Comparison of ENCODE assay signal across 8 cellular contexts in the genomic region with DNA sequence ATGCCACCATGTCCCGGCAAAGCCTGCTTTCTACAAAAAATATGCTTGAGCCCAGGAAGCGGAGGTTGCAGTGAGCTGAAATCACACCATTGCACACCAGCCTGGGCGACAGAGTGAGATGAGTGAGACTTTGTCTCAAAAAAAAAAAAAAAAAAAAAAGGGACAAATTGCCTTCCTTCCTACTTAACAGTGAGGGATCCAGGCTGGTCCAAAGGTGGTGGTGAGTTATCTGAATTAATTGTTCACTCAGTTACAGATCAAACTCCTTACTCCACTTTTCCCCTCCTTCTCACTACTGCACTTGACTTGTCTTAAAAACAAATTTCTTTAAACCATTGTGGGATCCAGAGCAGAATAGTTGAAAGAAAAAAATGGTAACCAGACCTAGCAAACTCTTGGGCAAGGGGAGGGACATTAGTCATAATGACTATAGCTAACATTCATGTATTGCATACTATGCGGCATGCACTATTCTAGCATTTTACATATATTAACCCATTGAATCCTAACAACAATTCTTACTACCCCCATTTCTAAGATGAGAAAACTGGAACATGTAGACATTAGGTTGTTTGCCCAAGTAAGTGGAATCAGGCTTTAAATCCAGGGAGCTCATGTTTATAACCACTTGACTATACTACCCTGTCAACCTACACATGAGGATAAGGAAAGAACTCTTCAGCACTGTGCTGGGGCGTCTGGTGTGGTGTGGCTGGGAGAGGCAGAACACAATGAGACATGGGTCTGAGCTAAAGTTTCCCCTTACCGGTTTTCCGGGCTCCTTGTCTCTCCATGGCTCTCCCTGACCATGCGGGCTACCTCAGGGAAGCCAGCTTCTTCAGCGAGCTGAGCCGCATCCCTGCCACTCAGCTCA. TPM values are rescaled to one million over a fixed set of nuclear protein-coding genes. Genes with fewer than 3 reads are reported as not detected.
DNase-seq lines count a peak whose midpoint lies in the region; ATAC-seq and TF ChIP-seq lines count a peak whose summit lies in the region.

No MANE protein-coding gene starts in this region.

- H3K79me2 ChIP-seq in SK-N-SH (ENCODE audit: insufficient read depth), result peaks cover 81% of the 10 kb centered on the region

- WGBS in SK-N-SH (ENCODE audit: low lambda C conversion rate), result 68% methylated on average over 5 of the region's 10 CpGs
- 51 to 54% methylated on average over 10 of the region's 10 CpGs for WGBS in lower leg skin, 2 donors

- H3K27ac Mint-ChIP-seq in activated T-helper 1 cell treated with anti-CD3 and anti-CD28 coated beads, Interleukin-12 subunit alpha, Interleukin-12 subunit beta, Interleukin-2, Interleukin-4 antibody, amounts not matched to agents 30 ng/mL and 10 ng/mL and 1 ng/mL, durations not matched to agents 14 hours and 24 hours and 36 hours, result peak overlapping the region; percentile 90

- intact Hi-C loops in activated T-helper 1 cell treated with anti-CD3 and anti-CD28 coated beads, Interleukin-12 subunit alpha, Interleukin-12 subunit beta, Interleukin-2, Interleukin-4 antibody, amounts not matched to agents 30 ng/mL and 10 ng/mL and 1 ng/mL, durations not matched to agents 14 hours and 24 hours and 36 hours (cut with micrococcal nuclease), result loop anchor here (10.0 kb wide), 2 partner anchors 1311 to 1541 kb away; a partner anchor contains a TSS
- intact Hi-C loops in lower leg skin (cut with DNase I; ENCODE audit: low total_unique reads), result no loop called here

- H3K4me1 ChIP-seq in SK-N-SH (ENCODE audit: control insufficient read depth in 1 of 2, insufficient read depth in 2 of 2, low read depth in 1 of 2, low read length in 1 of 2) (peaks cover 25 to 34% of the 10 kb centered on the region in 2 experiments; a peak in 3 of 4 replicates), iPS-18a (ENCODE audit: control insufficient read depth, low read depth, low read length) (peaks cover 6% of the 10 kb centered on the region), subcutaneous abdominal adipose tissue (ENCODE audit: control insufficient read depth in 5 of 5, insufficient read depth in 5 of 5, low read length in 5 of 5) (peaks cover 20 to 74% (median 60%) of the 10 kb centered on the region in 5 donors)

- H4K20me1 ChIP-seq in SK-N-SH (ENCODE audit: insufficient read depth), result peaks cover 8% of the 10 kb centered on the region; the same call in 1 of the 2 replicates

- H3F3A ChIP-seq in SK-N-SH (replicated peaks; ENCODE audit: insufficient read depth), result peaks cover 27% of the 10 kb centered on the region

- H3K27me3 ChIP-seq in SK-N-SH (ENCODE audit: insufficient read depth) (no peaks in the 10 kb centered on the region), iPS-18a (ENCODE audit: control insufficient read depth, insufficient read depth, low read length) (no peaks in the 10 kb centered on the region), subcutaneous abdominal adipose tissue (ENCODE audit: control insufficient read depth in 5 of 5, insufficient read depth in 4 of 5, low read length in 5 of 5) (no peaks in the 10 kb centered on the region)

- peak overlapping the region; percentile 86 to 89 for H3K4me3 ChIP-seq in SK-N-SH (ENCODE audit: low read depth in 2 of 2, low read length in 1 of 2)
- peak overlapping the region; percentile 84 for H3K4me3 ChIP-seq in iPS-18a (ENCODE audit: low read length)
- peak overlapping the region; percentile 39 to 96 (median 92) for H3K4me3 ChIP-seq in subcutaneous abdominal adipose tissue (ENCODE audit: low read depth in 1 of 5, low read length in 5 of 5)
- H3K4me3 ChIP-seq in lower leg skin (ENCODE audit: low read depth, poor library complexity, severe bottlenecking), result no peak overlapping the region

- H3K27ac ChIP-seq in SK-N-SH (ENCODE audit: low read depth in 2 of 2, low read length in 1 of 2) (peak overlapping the region; percentile 87 to 92), iPS-18a (ENCODE audit: low read length) (no peak overlapping the region), subcutaneous abdominal adipose tissue (ENCODE audit: low read depth, low read length) (peak overlapping the region; percentile 97)

- H3K36me3 Mint-ChIP-seq in activated T-helper 1 cell treated with anti-CD3 and anti-CD28 coated beads, Interleukin-12 subunit alpha, Interleukin-12 subunit beta, Interleukin-2, Interleukin-4 antibody, amounts not matched to agents 30 ng/mL and 10 ng/mL and 1 ng/mL, durations not matched to agents 14 hours and 24 hours and 36 hours (ENCODE audit: low read depth), result peaks cover 59% of the 10 kb centered on the region

- no peak for ATAC-seq in SK-N-SH treated with all-trans-retinoic acid at 6 μM for 48 hours
- no peak for ATAC-seq in HG02870 (IDR thresholded peaks at IDR 0.05; ENCODE audit: unreplicated experiment)

- no peak for TF ChIP-seq EP300 in SK-N-SH (IDR thresholded peaks at IDR 0.05; ENCODE audit: borderline replicate concordance in 1 of 2, low read depth in 1 of 2, low read length in 1 of 2)

- peaks cover 84% of the 10 kb centered on the region for H3K4me1 Mint-ChIP-seq in activated T-helper 1 cell treated with anti-CD3 and anti-CD28 coated beads, Interleukin-12 subunit alpha, Interleukin-12 subunit beta, Interleukin-2, Interleukin-4 antibody, amounts not matched to agents 30 ng/mL and 10 ng/mL and 1 ng/mL, durations not matched to agents 14 hours and 24 hours and 36 hours (ENCODE audit: low read depth)

- H3K4me3 Mint-ChIP-seq in activated T-helper 1 cell treated with anti-CD3 and anti-CD28 coated beads, Interleukin-12 subunit alpha, Interleukin-12 subunit beta, Interleukin-2, Interleukin-4 antibody, amounts not matched to agents 30 ng/mL and 10 ng/mL and 1 ng/mL, durations not matched to agents 14 hours and 24 hours and 36 hours, result peak overlapping the region; percentile 98

- TF ChIP-seq CTCF in SK-N-SH (IDR thresholded peaks at IDR 0.05) (no peak), lower leg skin (IDR thresholded peaks at IDR 0.05) (no peak)

- TF ChIP-seq RAD21 in SK-N-SH (IDR thresholded peaks at IDR 0.05; ENCODE audit: low read length), result no peak

- POLR2A ChIA-PET in SK-N-SH (lab: Yijun Ruan, JAX), result interaction anchor here (1.1 to 1.9 kb wide), 2 partner anchors 11 to 25 kb away, joined by 4 to 10 read pairs; a partner anchor contains a TSS

- H3K9me2 ChIP-seq in SK-N-SH, result no peaks in the 10 kb centered on the region

- CTCF ChIA-PET in SK-N-SH (lab: Yijun Ruan, JAX), result interaction anchor here (0.6 to 2.8 kb wide), 9 partner anchors 10 to 167 kb away, joined by 3 to 10 read pairs (median 3); a partner anchor contains a TSS

- H3K27me3 Mint-ChIP-seq in activated T-helper 1 cell treated with anti-CD3 and anti-CD28 coated beads, Interleukin-12 subunit alpha, Interleukin-12 subunit beta, Interleukin-2, Interleukin-4 antibody, amounts not matched to agents 30 ng/mL and 10 ng/mL and 1 ng/mL, durations not matched to agents 14 hours and 24 hours and 36 hours (ENCODE audit: insufficient read depth), result no peaks in the 10 kb centered on the region

- no peak for TF ChIP-seq POLR2A in lower leg skin (IDR thresholded peaks at IDR 0.05)

- H3K36me3 ChIP-seq in SK-N-SH (replicated peaks in 1 of 2; ENCODE audit: control insufficient read depth in 1 of 2, insufficient read depth in 2 of 2, low read length in 1 of 2), result peaks cover 24 to 30% of the 10 kb centered on the region in 2 experiments
- peaks cover 27% of the 10 kb centered on the region for H3K36me3 ChIP-seq in iPS-18a (ENCODE audit: control insufficient read depth, low read depth, low read length)
- peaks cover 4 to 30% (median 20%) of the 10 kb centered on the region in 5 donors for H3K36me3 ChIP-seq in subcutaneous abdominal adipose tissue (ENCODE audit: control insufficient read depth in 5 of 5, insufficient read depth in 5 of 5, low read length in 5 of 5)

- H3K9ac ChIP-seq in SK-N-SH (peak overlapping the region; percentile 77; the same call in 1 of the 2 replicates), iPS-18a (ENCODE audit: low read length) (peak overlapping the region; percentile 92), subcutaneous abdominal adipose tissue (ENCODE audit: low read length in 5 of 5) (peak overlapping the region in 3 of 5 donors; percentile 10 to 96 (median 88))

- no peak overlapping the region for H2AFZ ChIP-seq in SK-N-SH (ENCODE audit: low read depth)

- peak overlapping the region; percentile 97 for H3K4me2 ChIP-seq in SK-N-SH

- H3K9me3 ChIP-seq in SK-N-SH (no peaks in the 10 kb centered on the region), iPS-18a (ENCODE audit: control insufficient read depth, low read depth, low read length) (no peaks in the 10 kb centered on the region), subcutaneous abdominal adipose tissue (ENCODE audit: control insufficient read depth in 5 of 5, low read length in 5 of 5) (no peaks in the 10 kb centered on the region)

- H3K9me3 Mint-ChIP-seq in activated T-helper 1 cell treated with anti-CD3 and anti-CD28 coated beads, Interleukin-12 subunit alpha, Interleukin-12 subunit beta, Interleukin-2, Interleukin-4 antibody, amounts not matched to agents 30 ng/mL and 10 ng/mL and 1 ng/mL, durations not matched to agents 14 hours and 24 hours and 36 hours, result no peaks in the 10 kb centered on the region

- DNase-seq in SK-N-SH, result no peak
- no peak for DNase-seq in activated T-helper 1 cell treated with anti-CD3 and anti-CD28 coated beads, Interleukin-12 subunit alpha, Interleukin-12 subunit beta, Interleukin-2, Interleukin-4 antibody, amounts not matched to agents 30 ng/mL and 10 ng/mL and 1 ng/mL, durations not matched to agents 14 hours and 24 hours and 36 hours (ENCODE audit: low spot score)
- no peak for DNase-seq in lower leg skin (ENCODE audit: low spot score in 2 of 2)
- DNase-seq in NCI-H1092 treated with DMSO at 0.1 percent for 48 hours (lab: John Stamatoyannopoulos, UW), result no peak

RNA-seq across cellular contexts. Expression of a gene that starts 1.5 kb away (rescaled TPM):
- 18.3 and 19.1 TPM in 2 replicates for polyA plus RNA-seq in SK-N-SH (2012; rRNA removed)
- 14.7 and 16.1 TPM in 2 replicates for polyA plus RNA-seq in SK-N-SH (2012; cell fraction: cytosol; rRNA removed)
- 22.2 and 29.8 TPM in 2 replicates for polyA plus RNA-seq in SK-N-SH (2012; cell fraction: nucleus; rRNA removed)
- 34.8 and 37.2 TPM in 2 replicates for total RNA-seq in activated T-helper 1 cell treated with anti-CD3 and anti-CD28 coated beads, Interleukin-12 subunit alpha, Interleukin-12 subunit beta, Interleukin-2, Interleukin-4 antibody, amounts not matched to agents 30 ng/mL and 10 ng/mL and 1 ng/mL, durations not matched to agents 14 hours and 24 hours and 36 hours
- total RNA-seq in lower leg skin, result 10 to 100 TPM; 22.3 to 32.5 (median 24.3) TPM

RNA-seq across cellular contexts. Expression of a gene that starts 2.6 kb away (rescaled TPM):
- polyA plus RNA-seq in SK-N-SH (2012; rRNA removed), result 97.3 and 101 TPM in 2 replicates
- polyA plus RNA-seq in SK-N-SH (2012; cell fraction: cytosol; rRNA removed), result 78.4 and 88.7 TPM in 2 replicates
- polyA plus RNA-seq in SK-N-SH (2012; cell fraction: nucleus; rRNA removed), result 196 and 229 TPM in 2 replicates
- total RNA-seq in activated T-helper 1 cell treated with anti-CD3 and anti-CD28 coated beads, Interleukin-12 subunit alpha, Interleukin-12 subunit beta, Interleukin-2, Interleukin-4 antibody, amounts not matched to agents 30 ng/mL and 10 ng/mL and 1 ng/mL, durations not matched to agents 14 hours and 24 hours and 36 hours, result 302 and 308 TPM in 2 replicates
- 100 to 1,000 TPM; 328 to 447 (median 416) TPM for total RNA-seq in lower leg skin

RNA-seq across cellular contexts. Expression of a gene that starts 2.7 kb away (rescaled TPM):
- 10.3 and 11.5 TPM in 2 replicates for polyA plus RNA-seq in SK-N-SH (2012; rRNA removed)
- 8.9 and 10.2 TPM in 2 replicates for polyA plus RNA-seq in SK-N-SH (2012; cell fraction: cytosol; rRNA removed)
- polyA plus RNA-seq in SK-N-SH (2012; cell fraction: nucleus; rRNA removed), result 7.4 and 8.3 TPM in 2 replicates
- total RNA-seq in activated T-helper 1 cell treated with anti-CD3 and anti-CD28 coated beads, Interleukin-12 subunit alpha, Interleukin-12 subunit beta, Interleukin-2, Interleukin-4 antibody, amounts not matched to agents 30 ng/mL and 10 ng/mL and 1 ng/mL, durations not matched to agents 14 hours and 24 hours and 36 hours, result 18.1 and 19.1 TPM in 2 replicates
- 10 to 100 TPM; 35.8 to 39.9 (median 37.2) TPM for total RNA-seq in lower leg skin

RNA-seq across cellular contexts. Expression of a gene that starts 6.5 kb away (rescaled TPM):
- polyA plus RNA-seq in SK-N-SH (2012; rRNA removed), result 12.7 and 20.6 TPM in 2 replicates
- 1.0 and 1.7 TPM in 2 replicates for polyA plus RNA-seq in SK-N-SH (2012; cell fraction: cytosol; rRNA removed)
- polyA plus RNA-seq in SK-N-SH (2012; cell fraction: nucleus; rRNA removed), result 138 and 168 TPM in 2 replicates
- 29.5 and 35.1 TPM in 2 replicates for total RNA-seq in activated T-helper 1 cell treated with anti-CD3 and anti-CD28 coated beads, Interleukin-12 subunit alpha, Interleukin-12 subunit beta, Interleukin-2, Interleukin-4 antibody, amounts not matched to agents 30 ng/mL and 10 ng/mL and 1 ng/mL, durations not matched to agents 14 hours and 24 hours and 36 hours
- 10 to 100 TPM in 1 of 4 donors, 1 to 10 TPM in 3; 4.2 to 21.3 (median 7.1) TPM for total RNA-seq in lower leg skin

RNA-seq across cellular contexts. Expression of a gene that starts 7.6 kb away (rescaled TPM):
- polyA plus RNA-seq in SK-N-SH (2012; rRNA removed), result 6.8 and 7.2 TPM in 2 replicates
- polyA plus RNA-seq in SK-N-SH (2012; cell fraction: cytosol; rRNA removed), result 3.9 and 6.0 TPM in 2 replicates
- polyA plus RNA-seq in SK-N-SH (2012; cell fraction: nucleus; rRNA removed), result 4.1 and 6.1 TPM in 2 replicates
- total RNA-seq in activated T-helper 1 cell treated with anti-CD3 and anti-CD28 coated beads, Interleukin-12 subunit alpha, Interleukin-12 subunit beta, Interleukin-2, Interleukin-4 antibody, amounts not matched to agents 30 ng/mL and 10 ng/mL and 1 ng/mL, durations not matched to agents 14 hours and 24 hours and 36 hours, result 1.8 and 3.7 TPM in 2 replicates
- 1 to 10 TPM; 1.7 to 7.2 (median 2.5) TPM for total RNA-seq in lower leg skin
